Comparison of ENCODE assay signal across 13 cellular contexts in the genomic region with DNA sequence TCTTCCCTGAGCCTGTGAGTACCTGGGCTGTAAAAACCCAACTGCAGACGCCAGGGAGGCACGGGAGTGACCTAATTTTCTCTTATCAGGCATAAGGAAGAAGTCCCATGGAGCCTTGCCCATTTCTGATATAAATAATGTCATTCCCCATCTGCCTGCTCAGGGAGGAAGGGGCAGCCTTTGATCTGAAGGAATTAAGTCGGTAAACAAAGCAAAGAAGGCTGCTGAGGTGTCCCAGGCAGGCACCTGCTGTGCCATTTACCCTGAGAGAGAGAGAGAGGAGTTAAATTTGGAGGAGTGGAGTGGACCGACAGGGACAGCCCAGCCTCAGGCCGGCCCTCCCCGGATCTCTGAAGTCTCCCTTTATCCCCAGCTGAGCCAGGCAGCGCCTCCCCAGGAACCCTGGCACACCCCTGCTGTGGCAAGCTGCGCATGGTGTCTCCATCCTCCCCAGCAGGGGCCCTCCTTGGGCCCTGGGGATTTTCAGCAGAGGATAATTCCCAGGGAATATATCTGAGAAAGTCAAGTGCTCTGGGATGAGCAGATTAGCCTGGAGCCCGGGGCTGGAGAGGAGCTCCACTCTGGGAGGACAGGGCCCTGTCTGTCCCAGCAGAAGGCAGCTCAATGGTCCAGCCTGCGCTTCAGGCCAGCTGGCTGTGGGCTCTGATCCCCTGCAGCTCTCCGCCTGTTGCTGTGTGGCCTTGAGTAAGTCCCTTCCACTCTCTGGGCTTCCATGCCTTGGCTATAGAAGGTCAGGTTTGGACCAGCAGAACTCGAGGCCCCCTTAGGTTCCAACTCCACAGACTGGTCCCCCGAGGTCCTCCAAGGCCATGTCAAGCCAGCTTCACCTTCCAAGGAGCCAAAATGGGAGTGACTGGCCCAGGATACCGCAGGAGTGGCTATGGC. TPM values are rescaled to one million over a fixed set of nuclear protein-coding genes. Genes with fewer than 3 reads are reported as not detected.
A peak's percentile ranks its signal among the peaks of the same experiment; 100 is the strongest.
DNase-seq lines count a peak whose midpoint lies in the region; ATAC-seq and TF ChIP-seq lines count a peak whose summit lies in the region.
"Had no signal": no experiment of that assay in that cellular context is flagged by ENCODE, and none has a peak within 500 bp of the region (broad histone marks: within the 10 kb centered on the region; RNA-seq: fewer than 3 reads in every experiment).

No MANE protein-coding gene starts in this region.

- DNase-seq in HFFc6 (no peak), WERI-Rb-1 (peak; percentile 94), medulla oblongata (ENCODE audit: extremely low spot score) (peak; percentile 46), HAP-1 (ENCODE audit: low spot score in 2 of 2) (no peak)
- no peak for DNase-seq in activated CD4-positive, CD25-positive, alpha-beta regulatory T cell treated with anti-CD3 and anti-CD28 coated beads, Interleukin-2, amount 50 U/mL, for 72 hours
- DNase-seq: activated CD8-positive, alpha-beta memory T cell treated with anti-CD3 and anti-CD28 coated beads, Interleukin-2, amount 50 U/mL, for 48 hours; naive B cell; T-helper 2 cell; testis had no signal

- H3K9me3 Mint-ChIP-seq in HFFc6, result no peaks in the 10 kb centered on the region
- H3K9me3 Mint-ChIP-seq: central memory CD8-positive, alpha-beta T cell; naive B cell had no signal

- H3K4me2 ChIP-seq in BLaER1 treated with 17β-estradiol and CSF1 and Interleukin-3, amounts not matched to agents 10 nM and 100 nM, result peak overlapping the region; percentile 81 to 100 (median 96)

- peaks cover 0 to 30% (median 0%) of the 10 kb centered on the region in 11 experiments; a peak in 2 of 22 replicates for H4K20me1 ChIP-seq in BLaER1 treated with 17β-estradiol and CSF1 and Interleukin-3, amounts not matched to agents 10 nM and 100 nM

- in situ Hi-C loops in HAP-1 (cut with MboI; ENCODE audit: low sequenced_read_pairs), result no loop called here

- H3K27me3 ChIP-seq in BLaER1 treated with 17β-estradiol and CSF1 and Interleukin-3, amounts not matched to agents 10 nM and 100 nM, result peaks cover 0 to 8% (median 0%) of the 10 kb centered on the region in 11 experiments; a peak in 1 of 22 replicates
- H3K27me3 ChIP-seq in WERI-Rb-1 (ENCODE audit: insufficient read depth, low read depth, severe bottlenecking) (no peaks in the 10 kb centered on the region), HAP-1 (ENCODE audit: low read depth) (no peaks in the 10 kb centered on the region)
- H3K27me3 ChIP-seq: testis had no signal

- peak overlapping the region in 10 of 11 experiments; percentile 1 to 97 (median 89); a peak in 19 of 22 replicates for H3K27ac ChIP-seq in BLaER1 treated with 17β-estradiol and CSF1 and Interleukin-3, amounts not matched to agents 10 nM and 100 nM
- peak overlapping the region; percentile 61 for H3K27ac ChIP-seq in WERI-Rb-1
- H3K27ac ChIP-seq: testis had no signal

- H3K4me1 ChIP-seq in BLaER1 treated with 17β-estradiol and CSF1 and Interleukin-3, amounts not matched to agents 10 nM and 100 nM, result peaks cover 39 to 98% (median 97%) of the 10 kb centered on the region in 10 experiments
- no peaks in the 10 kb centered on the region for H3K4me1 ChIP-seq in HAP-1

- 0 out of 2 replicates have a peak overlapping the region, but pooled peaks have one; percentile 2 for H3K27ac Mint-ChIP-seq in HFFc6

- H3K27me3 Mint-ChIP-seq in HFFc6 (ENCODE audit: insufficient read depth), result peaks cover 23% of the 10 kb centered on the region
- H3K27me3 Mint-ChIP-seq: central memory CD8-positive, alpha-beta T cell had no signal

- no peaks in the 10 kb centered on the region; the same call in 1 of the 2 replicates for H3K36me3 Mint-ChIP-seq in HFFc6 (ENCODE audit: low read depth)
- H3K36me3 Mint-ChIP-seq: naive B cell had no signal

- TF ChIP-seq CTCF in HFFc6 (IDR thresholded peaks at IDR 0.05) (peak; percentile 48), WERI-Rb-1 (IDR thresholded peaks at IDR 0.05; ENCODE audit: low read depth, low read length) (peak; percentile 55)

- peak overlapping the region; percentile 8 to 85 (median 74); a peak in 18 of 22 replicates for H3K9ac ChIP-seq in BLaER1 treated with 17β-estradiol and CSF1 and Interleukin-3, amounts not matched to agents 10 nM and 100 nM

- H3K4me3 ChIP-seq in BLaER1 treated with 17β-estradiol and CSF1 and Interleukin-3, amounts not matched to agents 10 nM and 100 nM, result peak overlapping the region in 8 of 10 experiments; percentile 34 to 51 (median 44); a peak in 12 of 20 replicates
- H3K4me3 ChIP-seq in WERI-Rb-1 (ENCODE audit: low read depth, low read length) (no peak overlapping the region), HAP-1 (no peak overlapping the region)
- H3K4me3 ChIP-seq: testis had no signal

- H3K4me3 Mint-ChIP-seq in HFFc6, result no peak overlapping the region
- H3K4me3 Mint-ChIP-seq: central memory CD8-positive, alpha-beta T cell had no signal

- H3K4me1 Mint-ChIP-seq in HFFc6 (ENCODE audit: low read depth), result peaks cover 27% of the 10 kb centered on the region
- H3K4me1 Mint-ChIP-seq: central memory CD8-positive, alpha-beta T cell had no signal

- no peaks in the 10 kb centered on the region for H3K9me3 ChIP-seq in BLaER1 treated with 17β-estradiol and CSF1 and Interleukin-3, amounts not matched to agents 10 nM and 100 nM (replicated peaks in 1 of 11)
- H3K9me3 ChIP-seq in WERI-Rb-1 (ENCODE audit: severe bottlenecking), result no peaks in the 10 kb centered on the region
- no peaks in the 10 kb centered on the region for H3K9me3 ChIP-seq in HAP-1
- H3K9me3 ChIP-seq: testis had no signal

- H3K36me3 ChIP-seq in BLaER1 treated with 17β-estradiol and CSF1 and Interleukin-3, amounts not matched to agents 10 nM and 100 nM, result peaks cover 0 to 11% (median under 1%) of the 10 kb centered on the region in 11 experiments; a peak in 6 of 22 replicates
- no peaks in the 10 kb centered on the region for H3K36me3 ChIP-seq in WERI-Rb-1
- no peaks in the 10 kb centered on the region for H3K36me3 ChIP-seq in HAP-1 (replicated peaks)

- ATAC-seq in GM21528 (IDR thresholded peaks at IDR 0.05; ENCODE audit: low FRiP score, unreplicated experiment) (no peak), GM21367 (IDR thresholded peaks at IDR 0.05; ENCODE audit: unreplicated experiment) (no peak)

RNA-seq across cellular contexts. Expression of a gene that starts 17.5 kb away (rescaled TPM):
- total RNA-seq in HFFc6 (2021; fragmentation: NEBNext Ultra II Directional; extraction: Animal tissue kit (Norgen Biotek cat#: 25700)), result not detected

Comparison
In these comparisons a context has a peak if more than half of its experiments do, and no peak if none do; other contexts are left out.
1. H3K4me3 ChIP-seq: peak in BLaER1 treated with 17β-estradiol and CSF1 and Interleukin-3, amounts not matched to agents 10 nM and 100 nM (8 of 10); none in WERI-Rb-1 (single experiment) and HAP-1 (single experiment).
2. DNase-seq: peak in WERI-Rb-1 (single experiment) and medulla oblongata (single experiment); none in HFFc6 (single experiment), HAP-1 (0 of 2) and activated CD4-positive, CD25-positive, alpha-beta regulatory T cell treated with anti-CD3 and anti-CD28 coated beads, Interleukin-2, amount 50 U/mL, for 72 hours (single experiment).